Comparison of ENCODE assay signal across 1 cellular context in genomic region chr11:75722669-75723042, GRCh38.
TF ChIP-seq lines count a peak whose summit lies in the region.

No MANE protein-coding gene starts in this region.

TF ChIP-seq in IMR-90, 13 proteins besides CTCF, POLR2A, EP300 and RAD21 (continued from another document):
- TF ChIP-seq BHLHE40 (IDR thresholded peaks at IDR 0.05; ENCODE audit: low read depth, low read length) (no peak), NFE2L2 (IDR thresholded peaks at IDR 0.05; ENCODE audit: low read depth, low read length) (no peak), MXI1 (IDR thresholded peaks at IDR 0.05; ENCODE audit: borderline replicate concordance, low read depth, low read length) (no peak), RFX5 (IDR thresholded peaks at IDR 0.05; ENCODE audit: low read depth, low read length) (no peak), CHD1 (IDR thresholded peaks at IDR 0.05; ENCODE audit: low read depth, low read length) (no peak), RCOR1 (IDR thresholded peaks at IDR 0.05; ENCODE audit: insufficient replicate concordance, low read length) (no peak), SMC3 (IDR thresholded peaks at IDR 0.05; ENCODE audit: low read depth, low read length) (no peak), MAZ (IDR thresholded peaks at IDR 0.05; ENCODE audit: borderline replicate concordance, low read depth, low read length) (no peak), FOS (IDR thresholded peaks at IDR 0.05; ENCODE audit: low read depth, low read length) (no peak), MAFK (IDR thresholded peaks at IDR 0.05; ENCODE audit: low read depth, low read length) (no peak)
- TF ChIP-seq, protein P1, sequence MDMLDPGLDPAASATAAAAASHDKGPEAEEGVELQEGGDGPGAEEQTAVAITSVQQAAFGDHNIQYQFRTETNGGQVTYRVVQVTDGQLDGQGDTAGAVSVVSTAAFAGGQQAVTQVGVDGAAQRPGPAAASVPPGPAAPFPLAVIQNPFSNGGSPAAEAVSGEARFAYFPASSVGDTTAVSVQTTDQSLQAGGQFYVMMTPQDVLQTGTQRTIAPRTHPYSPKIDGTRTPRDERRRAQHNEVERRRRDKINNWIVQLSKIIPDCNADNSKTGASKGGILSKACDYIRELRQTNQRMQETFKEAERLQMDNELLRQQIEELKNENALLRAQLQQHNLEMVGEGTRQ (IDR thresholded peaks at IDR 0.05; ENCODE audit: low read depth, low read length), result no peak
- TF ChIP-seq, protein P2, sequence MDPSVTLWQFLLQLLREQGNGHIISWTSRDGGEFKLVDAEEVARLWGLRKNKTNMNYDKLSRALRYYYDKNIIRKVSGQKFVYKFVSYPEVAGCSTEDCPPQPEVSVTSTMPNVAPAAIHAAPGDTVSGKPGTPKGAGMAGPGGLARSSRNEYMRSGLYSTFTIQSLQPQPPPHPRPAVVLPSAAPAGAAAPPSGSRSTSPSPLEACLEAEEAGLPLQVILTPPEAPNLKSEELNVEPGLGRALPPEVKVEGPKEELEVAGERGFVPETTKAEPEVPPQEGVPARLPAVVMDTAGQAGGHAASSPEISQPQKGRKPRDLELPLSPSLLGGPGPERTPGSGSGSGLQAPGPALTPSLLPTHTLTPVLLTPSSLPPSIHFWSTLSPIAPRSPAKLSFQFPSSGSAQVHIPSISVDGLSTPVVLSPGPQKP (IDR thresholded peaks at IDR 0.05; ENCODE audit: borderline replicate concordance, low read depth, low read length), result no peak
TF ChIP-seq in IMR-90: peak in this region for 0.
